18 cellular contexts compared by ENCODE assay signal in the genomic region with DNA sequence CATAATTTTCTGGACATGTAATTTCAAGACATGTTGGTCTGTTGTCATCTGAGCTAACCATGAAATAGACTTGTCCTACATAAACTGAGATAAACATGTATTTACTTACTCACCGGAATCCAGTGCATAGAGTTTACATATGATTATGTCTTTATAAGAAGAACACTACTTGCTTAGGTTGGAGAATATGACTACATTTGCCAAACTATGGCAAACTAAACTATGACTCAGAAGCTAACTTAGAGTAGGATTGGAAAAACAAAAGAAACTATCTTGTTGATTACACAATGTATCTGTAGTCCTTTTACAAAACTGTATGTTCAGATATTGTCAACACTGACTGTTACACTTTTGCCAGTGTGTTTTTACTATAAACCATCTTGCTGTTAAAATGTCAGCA.
A peak's percentile ranks its signal among the peaks of the same experiment; 100 is the strongest.
DNase-seq lines count a peak whose midpoint lies in the region; ATAC-seq lines count a peak whose summit lies in the region.
"Had no signal": no experiment of that assay in that cellular context is flagged by ENCODE, and none has a peak within 500 bp of the region (broad histone marks: within the 10 kb centered on the region; RNA-seq: fewer than 3 reads in every experiment).

No MANE protein-coding gene starts in this region.

- no peaks in the 10 kb centered on the region for H3K9me3 Mint-ChIP-seq in activated CD4-positive, alpha-beta T cell treated with anti-CD3 and anti-CD28 coated beads for 36 hours (ENCODE audit: low read depth)
- no peaks in the 10 kb centered on the region for H3K9me3 Mint-ChIP-seq in activated CD4-positive, alpha-beta T cell treated with anti-CD3 and anti-CD28 coated beads, Interleukin-2, amount 10 ng/mL, durations not matched to agents 7 days and 5 days
- H3K9me3 Mint-ChIP-seq: activated naive CD8-positive, alpha-beta T cell treated with anti-CD3 and anti-CD28 coated beads, Interleukin-2, amount 10 ng/mL, durations not matched to agents 7 days and 5 days; mesothelial cell of epicardium had no signal

- intact Hi-C loops in activated CD4-positive, alpha-beta T cell treated with anti-CD3 and anti-CD28 coated beads for 36 hours (cut with DNase I, micrococcal nuclease) = loop anchor here in 1 of 2 experiments (2.0 kb wide), 2 partner anchors 39 to 47 kb away; no protein-coding TSS in a partner anchor

- H3K27me3 ChIP-seq in skeletal muscle satellite cell (ENCODE audit: control insufficient read depth, insufficient read depth, low read length) = no peaks in the 10 kb centered on the region
- H3K27me3 ChIP-seq: colonic mucosa, esophagus squamous epithelium, neutrophil had no signal

- no peaks in the 10 kb centered on the region for H3K9me3 ChIP-seq in skeletal muscle satellite cell (replicated peaks; ENCODE audit: low read length)
- H3K9me3 ChIP-seq: colonic mucosa, esophagus squamous epithelium, neutrophil had no signal

- no peaks in the 10 kb centered on the region for H3K36me3 ChIP-seq in skeletal muscle satellite cell (ENCODE audit: insufficient read depth, low read length)
- H3K36me3 ChIP-seq: colonic mucosa, neutrophil had no signal

- CTCF ChIA-PET in activated CD4-positive, alpha-beta T cell treated with anti-CD3 and anti-CD28 coated beads for 36 hours (lab: Charles Lee) = interaction anchor here (1.6 to 5.0 kb wide), 2 partner anchors 12 to 28 kb away, joined by 4 to 18 read pairs; no protein-coding TSS in a partner anchor
- CTCF ChIA-PET in activated CD4-positive, alpha-beta T cell treated with anti-CD3 and anti-CD28 coated beads, Interleukin-2, amount 10 ng/mL, durations not matched to agents 7 days and 5 days (lab: Charles Lee) = interaction anchor here (1.3 kb wide), 1 partner anchor 93 kb away, joined by 5 read pairs; no protein-coding TSS in a partner anchor

- H3K9ac ChIP-seq in skeletal muscle satellite cell (ENCODE audit: low read depth, low read length) = no peak overlapping the region

- H3K4me3 ChIP-seq in skeletal muscle satellite cell (ENCODE audit: low read length) = no peak overlapping the region
- H3K4me3 ChIP-seq: colonic mucosa, esophagus squamous epithelium, skin epidermis had no signal

- H3K4me2 ChIP-seq in skeletal muscle satellite cell (ENCODE audit: low read length) = peak overlapping the region; percentile 9

- H3K36me3 Mint-ChIP-seq in activated CD4-positive, alpha-beta T cell treated with anti-CD3 and anti-CD28 coated beads for 36 hours (ENCODE audit: low read depth) = no peaks in the 10 kb centered on the region
- no peaks in the 10 kb centered on the region for H3K36me3 Mint-ChIP-seq in activated CD4-positive, alpha-beta T cell treated with anti-CD3 and anti-CD28 coated beads, Interleukin-2, amount 10 ng/mL, durations not matched to agents 7 days and 5 days (ENCODE audit: low read depth)
- H3K36me3 Mint-ChIP-seq: activated naive CD8-positive, alpha-beta T cell treated with anti-CD3 and anti-CD28 coated beads, Interleukin-2, amount 10 ng/mL, durations not matched to agents 7 days and 5 days; mesothelial cell of epicardium had no signal

- H3K4me1 ChIP-seq in skeletal muscle satellite cell (ENCODE audit: control insufficient read depth, insufficient read depth, low read length) = peaks cover 14% of the 10 kb centered on the region
- H3K4me1 ChIP-seq: colonic mucosa had no signal

- no peak overlapping the region for H3K4me3 Mint-ChIP-seq in activated CD4-positive, alpha-beta T cell treated with anti-CD3 and anti-CD28 coated beads for 36 hours
- no peak overlapping the region for H3K4me3 Mint-ChIP-seq in activated CD4-positive, alpha-beta T cell treated with anti-CD3 and anti-CD28 coated beads, Interleukin-2, amount 10 ng/mL, durations not matched to agents 7 days and 5 days
- H3K4me3 Mint-ChIP-seq: activated naive CD8-positive, alpha-beta T cell treated with anti-CD3 and anti-CD28 coated beads, Interleukin-2, amount 10 ng/mL, durations not matched to agents 7 days and 5 days; mesothelial cell of epicardium had no signal

- no peaks in the 10 kb centered on the region for H3K27me3 Mint-ChIP-seq in activated CD4-positive, alpha-beta T cell treated with anti-CD3 and anti-CD28 coated beads for 36 hours
- peaks cover 1% of the 10 kb centered on the region for H3K27me3 Mint-ChIP-seq in activated CD4-positive, alpha-beta T cell treated with anti-CD3 and anti-CD28 coated beads, Interleukin-2, amount 10 ng/mL, durations not matched to agents 7 days and 5 days

- POLR2A ChIA-PET in activated CD4-positive, alpha-beta T cell treated with anti-CD3 and anti-CD28 coated beads for 36 hours (lab: Charles Lee) = interaction anchor here (0.7 kb wide), 1 partner anchor 39 kb away, joined by 3 read pairs; no protein-coding TSS in a partner anchor
- POLR2A ChIA-PET in activated CD4-positive, alpha-beta T cell treated with anti-CD3 and anti-CD28 coated beads, Interleukin-2, amount 10 ng/mL, durations not matched to agents 7 days and 5 days (lab: Charles Lee) = no interaction called here

- H3K27ac ChIP-seq in epithelial cell of prostate = peak overlapping the region; percentile 49
- H3K27ac ChIP-seq: colonic mucosa, neutrophil, skin epidermis had no signal

- H3K4me1 Mint-ChIP-seq in activated CD4-positive, alpha-beta T cell treated with anti-CD3 and anti-CD28 coated beads for 36 hours = peaks cover 9% of the 10 kb centered on the region
- H3K4me1 Mint-ChIP-seq in activated CD4-positive, alpha-beta T cell treated with anti-CD3 and anti-CD28 coated beads, Interleukin-2, amount 10 ng/mL, durations not matched to agents 7 days and 5 days = peaks cover 8% of the 10 kb centered on the region

- ATAC-seq in activated CD4-positive, alpha-beta T cell treated with anti-CD3 and anti-CD28 coated beads for 36 hours = peak; percentile 85
- ATAC-seq in GM18858 (IDR thresholded peaks at IDR 0.05; ENCODE audit: unreplicated experiment) = no peak

- no peak overlapping the region for H3K27ac Mint-ChIP-seq in activated CD4-positive, alpha-beta T cell treated with anti-CD3 and anti-CD28 coated beads for 36 hours
- H3K27ac Mint-ChIP-seq in activated CD4-positive, alpha-beta T cell treated with anti-CD3 and anti-CD28 coated beads, Interleukin-2, amount 10 ng/mL, durations not matched to agents 7 days and 5 days = no peak overlapping the region
- H3K27ac Mint-ChIP-seq: activated naive CD8-positive, alpha-beta T cell treated with anti-CD3 and anti-CD28 coated beads, Interleukin-2, amount 10 ng/mL, durations not matched to agents 7 days and 5 days; mesothelial cell of epicardium had no signal

- DNase-seq in activated CD4-positive, alpha-beta T cell treated with anti-CD3 and anti-CD28 coated beads for 36 hours = no peak
- no peak for DNase-seq in activated CD4-positive, alpha-beta T cell treated with anti-CD3 and anti-CD28 coated beads, Interleukin-2, amount 10 ng/mL, durations not matched to agents 7 days and 5 days
- DNase-seq in NCI-H226 = peak; percentile 60
- DNase-seq in epithelial cell of prostate (ENCODE audit: low read depth, low spot score) = peak; percentile 50
- DNase-seq in T1000 (lab: John Stamatoyannopoulos, UW) = no peak
- DNase-seq in SK-N-DZ (ENCODE audit: low spot score) = no peak
- DNase-seq: activated CD8-positive, alpha-beta memory T cell treated with anti-CD3 and anti-CD28 coated beads, Interleukin-2, amount 50 U/mL, for 4 hours; activated naive CD8-positive, alpha-beta T cell treated with anti-CD3 and anti-CD28 coated beads, Interleukin-2, amount 10 ng/mL, durations not matched to agents 7 days and 5 days; colonic mucosa; esophagus squamous epithelium; MM.1S; NCI-H2171; substantia nigra had no signal

Comparison
In these comparisons a context has a peak if more than half of its experiments do, and no peak if none do; other contexts are left out.
1. DNase-seq: peak in NCI-H226 (single experiment) and epithelial cell of prostate (single experiment); none in activated CD4-positive, alpha-beta T cell treated with anti-CD3 and anti-CD28 coated beads for 36 hours (single experiment), activated CD4-positive, alpha-beta T cell treated with anti-CD3 and anti-CD28 coated beads, Interleukin-2, amount 10 ng/mL, durations not matched to agents 7 days and 5 days (single experiment), T1000 (single experiment) and SK-N-DZ (single experiment).